Comparison of ENCODE assay signal across 20 cellular contexts in the genomic region with DNA sequence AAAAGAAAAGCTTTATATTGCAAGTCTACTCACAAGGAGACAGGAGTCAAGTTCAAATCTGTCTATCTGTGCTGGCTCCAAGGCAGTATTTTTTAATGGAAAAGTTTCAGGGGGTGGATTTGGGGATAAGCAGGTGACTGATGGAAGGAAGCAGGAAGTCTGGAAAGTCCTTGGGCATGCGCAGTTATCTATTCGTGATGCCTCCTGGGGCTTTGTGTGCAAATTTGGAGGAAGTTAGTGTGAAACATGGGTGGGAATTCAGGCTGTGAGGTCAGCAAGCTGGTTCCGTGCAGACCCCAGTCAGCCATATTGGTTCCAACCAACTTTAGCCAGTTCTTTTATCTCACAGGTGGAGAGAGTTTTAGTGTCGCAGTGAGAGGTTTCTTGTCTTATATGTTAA.
DNase-seq lines count a peak whose midpoint lies in the region; TF ChIP-seq lines count a peak whose summit lies in the region.
"Had no signal": no experiment of that assay in that cellular context is flagged by ENCODE, and none has a peak within 500 bp of the region (broad histone marks: within the 10 kb centered on the region; RNA-seq: fewer than 3 reads in every experiment).

No MANE protein-coding gene starts in this region.

- H3K9ac ChIP-seq in neuronal stem cell (ENCODE audit: low read depth, low read length, poor library complexity) = no peak overlapping the region
- H3K9ac ChIP-seq: GM23248 had no signal

- peak overlapping the region; percentile 46; the same call in 1 of the 2 replicates for H3K27ac ChIP-seq in VCaP
- H3K27ac ChIP-seq in neuronal stem cell (replicated peaks; ENCODE audit: low read length) = no peak overlapping the region
- H3K27ac ChIP-seq in thyroid gland = no peak overlapping the region
- H3K27ac ChIP-seq: A549, GM23248 had no signal

- H3K9me3 ChIP-seq in neuronal stem cell (replicated peaks in 1 of 2; ENCODE audit: control insufficient read depth in 2 of 2, insufficient read depth in 1 of 2, low read depth in 1 of 2, low read length in 2 of 2) = no peaks in the 10 kb centered on the region
- no peaks in the 10 kb centered on the region for H3K9me3 ChIP-seq in thyroid gland
- H3K9me3 ChIP-seq: A549, BE2C had no signal

- no peak overlapping the region for H4K91ac ChIP-seq in neuronal stem cell (ENCODE audit: low read depth, low read length, poor library complexity)

- no peak overlapping the region for H4K8ac ChIP-seq in neuronal stem cell (ENCODE audit: low read depth, low read length)

- no peak overlapping the region for H3K14ac ChIP-seq in neuronal stem cell (ENCODE audit: low read length)

- no CpG with 5 or more reads among the region's 4 CpGs for WGBS in neuronal stem cell (ENCODE audit: extremely low coverage in 2 of 2, insufficient read length in 2 of 2, insufficient replicate concordance in 1 of 2), 2 donors
- WGBS in thyroid gland, 2 donors = 71 to 72% methylated on average over 4 of the region's 4 CpGs

- H3K4me1 ChIP-seq in neuronal stem cell (ENCODE audit: control insufficient read depth in 2 of 2, insufficient read depth in 1 of 2, low read depth in 1 of 2, low read length in 2 of 2) (peaks cover 4 to 17% of the 10 kb centered on the region in 2 donors), thyroid gland (no peaks in the 10 kb centered on the region)
- H3K4me1 ChIP-seq: A549, BE2C had no signal

- no peak overlapping the region for H3K4ac ChIP-seq in neuronal stem cell (ENCODE audit: low read length)

- no peak for TF ChIP-seq POLR2A in thyroid gland (IDR thresholded peaks at IDR 0.05)

- H3K4me3 ChIP-seq in neuronal stem cell (ENCODE audit: low read length in 2 of 2) = no peak overlapping the region
- H3K4me3 ChIP-seq in thyroid gland (replicated peaks in 1 of 3) = no peak overlapping the region
- H3K4me3 ChIP-seq: A549, GM23248 had no signal

- no peak overlapping the region for H2BK5ac ChIP-seq in neuronal stem cell (ENCODE audit: low read length)

- H2AFZ ChIP-seq in neuronal stem cell (ENCODE audit: low read length) = peak overlapping the region; percentile 57
- H2AFZ ChIP-seq: GM23248 had no signal

- H2BK12ac ChIP-seq in neuronal stem cell (ENCODE audit: low read length) = no peak overlapping the region

- TF ChIP-seq CTCF in VCaP (conservative IDR thresholded peaks at IDR 0.05) = no peak
- no peak for TF ChIP-seq CTCF in thyroid gland (IDR thresholded peaks at IDR 0.05)

- H2BK15ac ChIP-seq in neuronal stem cell (ENCODE audit: low read length) = no peak overlapping the region

- no peak overlapping the region for H3K23ac ChIP-seq in neuronal stem cell (ENCODE audit: low read depth, low read length, poor library complexity)

- H2AK5ac ChIP-seq in neuronal stem cell (ENCODE audit: low read depth, low read length) = no peak overlapping the region

- intact Hi-C loops in thyroid gland (cut with DNase I) = no loop called here

- H3K18ac ChIP-seq in neuronal stem cell (ENCODE audit: low read length) = no peak overlapping the region

- H3K27me3 ChIP-seq in neuronal stem cell (ENCODE audit: control insufficient read depth in 3 of 3, insufficient read depth in 3 of 3, low read depth in 1 of 3, low read length in 3 of 3) (no peaks in the 10 kb centered on the region), thyroid gland (no peaks in the 10 kb centered on the region)

- H3K79me1 ChIP-seq in neuronal stem cell (ENCODE audit: low read depth, low read length) = no peaks in the 10 kb centered on the region

- no peak overlapping the region for H3K4me2 ChIP-seq in neuronal stem cell (ENCODE audit: insufficient read depth, low read length, poor library complexity, severe bottlenecking)
- H3K4me2 ChIP-seq: A549 had no signal

- DNase-seq in islet precursor cell (peak; percentile 19), neuronal stem cell (ENCODE audit: low spot score) (no peak), ureter (ENCODE audit: low spot score) (no peak), NCI-H2081 treated with DMSO at 0.1 percent for 48 hours (lab: John Stamatoyannopoulos, UW) (no peak), NCI-H345 treated with DMSO at 0.1 percent for 48 hours (lab: John Stamatoyannopoulos, UW; ENCODE audit: unreplicated experiment) (no peak), thyroid gland (no peak)
- DNase-seq: 8988T; ACHN; AML-193; BE2C; C1 segment of cervical spinal cord; Calu3; CD4-positive, alpha-beta memory T cell; COR-L47; DMS79 treated with DMSO at 0.1 percent for 48 hours; GF-D8; GM23248; H9 had no signal

- peak overlapping the region; percentile 7 for H2BK120ac ChIP-seq in neuronal stem cell (ENCODE audit: low read depth, low read length)

- H3K36me3 ChIP-seq in neuronal stem cell (replicated peaks in 1 of 2; ENCODE audit: control insufficient read depth in 2 of 2, insufficient read depth in 2 of 2, low read length in 2 of 2) (no peaks in the 10 kb centered on the region), thyroid gland (no peaks in the 10 kb centered on the region)
- H3K36me3 ChIP-seq: BE2C had no signal
